22 cellular contexts compared by ENCODE assay signal in the genomic region with DNA sequence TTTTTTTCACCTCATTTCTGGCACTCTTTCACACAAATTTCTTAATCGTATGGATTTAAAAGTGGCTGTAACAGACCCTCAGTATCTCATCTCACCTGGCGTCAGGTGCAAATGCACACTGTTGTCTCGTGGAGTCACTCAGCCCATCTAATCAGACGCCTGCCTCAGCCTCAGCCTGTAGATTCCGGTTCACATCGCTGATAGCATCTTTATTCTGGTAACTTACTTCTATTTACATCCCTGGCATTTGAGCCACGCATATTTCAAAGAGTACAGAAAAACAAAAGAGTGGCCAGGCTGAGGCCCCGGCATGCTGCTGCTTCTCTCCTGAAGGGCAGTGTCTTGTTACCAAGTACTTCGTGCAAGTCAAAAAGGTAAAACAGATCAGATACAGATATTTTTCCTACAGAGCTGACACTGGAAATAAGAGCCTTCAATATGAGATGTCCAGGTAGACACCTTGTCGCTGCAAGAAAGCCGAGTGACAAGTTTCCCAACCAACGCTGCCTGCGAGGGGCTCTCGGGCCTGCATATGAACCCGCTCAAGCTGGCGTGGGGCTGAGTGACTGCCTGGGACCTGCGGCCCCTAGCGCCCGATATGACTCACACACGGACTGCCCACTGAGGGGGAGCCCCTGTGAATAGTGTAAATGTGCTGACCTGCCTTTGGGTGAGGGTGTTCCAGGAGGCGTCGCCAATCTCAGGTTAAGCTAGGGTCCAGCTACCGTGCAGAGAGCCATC. TPM values are rescaled to one million over a fixed set of nuclear protein-coding genes. Genes with fewer than 3 reads are reported as not detected.
DNase-seq lines count a peak whose midpoint lies in the region; ATAC-seq and TF ChIP-seq lines count a peak whose summit lies in the region.
"Had no signal": no experiment of that assay in that cellular context is flagged by ENCODE, and none has a peak within 500 bp of the region (broad histone marks: within the 10 kb centered on the region; RNA-seq: fewer than 3 reads in every experiment).

No MANE protein-coding gene starts in this region.

- no peak overlapping the region for H3K27ac Mint-ChIP-seq in activated T-helper 17 cell treated with anti-CD3 and anti-CD28 coated beads, Interleukin-2, amount 50 U/mL, for 72 hours

- intact Hi-C loops in Right ventricle myocardium inferior (cut with DNase I) = loop anchor here (5.0 kb wide), 1 partner anchor 108 kb away; no protein-coding TSS in a partner anchor
- intact Hi-C loops in right cardiac atrium (cut with DNase I) = loop anchor here in 1 of 4 donors (10.0 kb wide), 1 partner anchor 106 kb away; no protein-coding TSS in a partner anchor
- intact Hi-C loops in testis (cut with DNase I; ENCODE audit: low total_unique reads) = no loop called here

- DNase-seq in Right ventricle myocardium inferior (ENCODE audit: missing footprints) = peak; percentile 45
- no peak for DNase-seq in right cardiac atrium
- peak; percentile 48 for DNase-seq in islet precursor cell
- peak; percentile 9 for DNase-seq in testis
- no peak for DNase-seq in NCI-H1436 (lab: John Stamatoyannopoulos, UW)
- DNase-seq in SK-N-DZ (ENCODE audit: low spot score) = no peak
- DNase-seq: AML-193; Calu3; CD4-positive, CD25-positive, alpha-beta regulatory T cell; GM23248; KBM-7; NCI-H1092; NCI-H1694; NCI-H2107; NCI-H345; NCI-H526 treated with DMSO at 0.1 percent for 48 hours; NK-92 treated with Interleukin-12 subunit alpha and Interleukin-12 subunit beta, amount 100 ng/mL, for 24 hours; PC-9 had no signal

- WGBS in right cardiac atrium = 86% methylated on average over 23 of the region's 23 CpGs
- WGBS in testis, 2 donors = 93 to 97% methylated on average over 23 of the region's 23 CpGs

- ATAC-seq in Right ventricle myocardium inferior (no peak), right cardiac atrium (no peak)
- ATAC-seq in activated T-helper 17 cell treated with anti-CD3 and anti-CD28 coated beads, Interleukin-2, amount 50 U/mL, for 72 hours (replicated peaks) = no peak

- H3K27ac ChIP-seq in right cardiac atrium (ENCODE audit: low read length) (no peak overlapping the region), KOPT-K1 (ENCODE audit: low read depth, low read length, poor library complexity, severe bottlenecking) (peak overlapping the region; percentile 93), testis (no peak overlapping the region)
- H3K27ac ChIP-seq: GM23248, HL-60, PC-9 had no signal

- H3K27me3 ChIP-seq in right cardiac atrium (ENCODE audit: control insufficient read depth, insufficient read depth) (no peaks in the 10 kb centered on the region), testis (no peaks in the 10 kb centered on the region)

- H3K4me1 ChIP-seq in right cardiac atrium (ENCODE audit: control insufficient read depth, insufficient read depth, low read length) (no peaks in the 10 kb centered on the region), testis (no peaks in the 10 kb centered on the region)

- H3K27me3 Mint-ChIP-seq in activated T-helper 17 cell treated with anti-CD3 and anti-CD28 coated beads, Interleukin-2, amount 50 U/mL, for 72 hours = peaks cover 31% of the 10 kb centered on the region

- H3K9me3 Mint-ChIP-seq in activated T-helper 17 cell treated with anti-CD3 and anti-CD28 coated beads, Interleukin-2, amount 50 U/mL, for 72 hours = no peaks in the 10 kb centered on the region

- H3K4me3 ChIP-seq in right cardiac atrium (ENCODE audit: low read length) = no peak overlapping the region
- H3K4me3 ChIP-seq in testis = no peak overlapping the region
- H3K4me3 ChIP-seq: GM23248, PC-9 had no signal

- H3K9me3 ChIP-seq in right cardiac atrium (ENCODE audit: control insufficient read depth, low read length) = no peaks in the 10 kb centered on the region
- peaks cover under 1% of the 10 kb centered on the region for H3K9me3 ChIP-seq in KOPT-K1 (ENCODE audit: insufficient read depth, low read length, poor library complexity, severe bottlenecking)
- H3K9me3 ChIP-seq in testis = no peaks in the 10 kb centered on the region

- H3K4me3 Mint-ChIP-seq in activated T-helper 17 cell treated with anti-CD3 and anti-CD28 coated beads, Interleukin-2, amount 50 U/mL, for 72 hours = no peak overlapping the region
- H3K4me3 Mint-ChIP-seq: CD4-positive, CD25-positive, alpha-beta regulatory T cell had no signal

- TF ChIP-seq CTCF in testis (IDR thresholded peaks at IDR 0.05) = no peak

- no peaks in the 10 kb centered on the region for H3K4me1 Mint-ChIP-seq in activated T-helper 17 cell treated with anti-CD3 and anti-CD28 coated beads, Interleukin-2, amount 50 U/mL, for 72 hours

- no peaks in the 10 kb centered on the region for H3K36me3 Mint-ChIP-seq in activated T-helper 17 cell treated with anti-CD3 and anti-CD28 coated beads, Interleukin-2, amount 50 U/mL, for 72 hours (ENCODE audit: low read depth)
- H3K36me3 Mint-ChIP-seq: CD4-positive, CD25-positive, alpha-beta regulatory T cell had no signal

- no peak for TF ChIP-seq POLR2A in testis (IDR thresholded peaks at IDR 0.05)

- peaks cover 71% of the 10 kb centered on the region for H3K36me3 ChIP-seq in KOPT-K1 (ENCODE audit: insufficient read depth, low read length)
- H3K36me3 ChIP-seq in testis (ENCODE audit: low read depth, missing control alignments) = no peaks in the 10 kb centered on the region

RNA-seq across cellular contexts. Expression of a gene that starts 4.3 kb away (rescaled TPM):
- total RNA-seq in Right ventricle myocardium inferior (17.0 TPM), right cardiac atrium (10 to 100 TPM in 2 of 4 donors, 1 to 10 TPM in 2; 9.3 to 13.7 (median 10.1) TPM), testis (1 to 10 TPM; 4.9 to 5.3 TPM)
- polyA plus RNA-seq in right cardiac atrium (7.3 TPM), testis (ENCODE audit: insufficient read depth, low read depth, low replicate concordance) (2.5 TPM)
- total RNA-seq in activated T-helper 17 cell treated with anti-CD3 and anti-CD28 coated beads, Interleukin-2, amount 50 U/mL, for 72 hours = 1 to 10 TPM in 1 of 2 donors, not detected in 1; 1.2 TPM
- polyA plus RNA-seq in SK-N-DZ (2014; cell fraction: cytosol; rRNA removed) = 1.9 and 3.3 TPM in 2 replicates
- polyA plus RNA-seq in SK-N-DZ (2014; cell fraction: nucleus; rRNA removed) = 4.3 and 5.3 TPM in 2 replicates
- total RNA-seq: Calu3; CD4-positive, CD25-positive, alpha-beta regulatory T cell; GM23248; MCF 10A; PC-9 had no signal
- polyA plus RNA-seq: CD4-positive, CD25-positive, alpha-beta regulatory T cell; GM23248 had no signal

Comparison
In these comparisons a context has a peak if more than half of its experiments do, and no peak if none do; other contexts are left out.
1. DNase-seq: peak in Right ventricle myocardium inferior (single experiment), islet precursor cell (single experiment) and testis (single experiment); none in right cardiac atrium (0 of 3), NCI-H1436 (single experiment) and SK-N-DZ (single experiment).